Comparison of ENCODE assay signal across 8 cellular contexts in the genomic region with DNA sequence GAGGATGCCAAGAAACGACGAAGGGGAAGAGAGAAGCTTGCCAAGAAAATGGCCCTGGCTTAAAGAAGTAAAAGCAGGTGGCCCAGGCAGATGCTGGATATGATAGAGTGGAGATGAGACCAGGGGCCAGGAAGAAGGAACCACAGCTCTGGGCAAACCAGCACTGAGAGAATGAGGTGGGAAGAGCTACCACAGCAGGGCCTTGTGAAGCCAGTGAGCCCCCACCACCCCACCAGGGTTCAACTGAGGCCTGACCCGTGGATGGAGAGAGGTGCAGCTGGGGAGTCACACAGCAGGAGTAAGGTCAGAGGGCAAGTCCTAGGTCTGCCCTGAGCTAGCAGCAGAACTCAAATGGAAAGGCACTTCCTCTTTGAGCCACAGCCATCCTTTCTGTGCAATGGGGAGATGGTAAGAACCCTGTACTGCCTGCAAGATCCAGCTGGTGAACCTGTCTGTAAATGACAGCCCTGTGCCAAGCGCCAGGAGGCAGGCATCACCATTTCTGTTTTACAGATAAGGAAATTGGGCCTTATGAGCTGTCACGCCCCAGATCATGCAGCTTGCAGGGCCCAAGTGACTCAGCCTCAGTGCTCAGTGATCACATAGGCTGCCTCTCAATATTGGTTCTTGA. TPM values are rescaled to one million over a fixed set of nuclear protein-coding genes. Genes with fewer than 3 reads are reported as not detected.
DNase-seq lines count a peak whose midpoint lies in the region; ATAC-seq, FAIRE-seq and TF ChIP-seq lines count a peak whose summit lies in the region.

No MANE protein-coding gene starts in this region.

- in situ Hi-C loops in GM12878 (cut with MboI), result loop anchor here (5.0 kb wide), 1 partner anchor 34 kb away; no protein-coding TSS in a partner anchor

- no peaks in the 10 kb centered on the region for H3K27me3 Mint-ChIP-seq in T-helper 17 cell

- peak; percentile 57 for FAIRE-seq in GM12878 (lab: Jason Lieb, UNC)

- intact Hi-C loops in GM12878 (cut with micrococcal nuclease; ENCODE audit: unreplicated experiment), result no loop called here

- DNase-seq in GM06990 (ENCODE audit: extremely low read depth, insufficient read length) (peak; percentile 63), T-helper 17 cell (peak in 1 of 3 donors; percentile 48), GM12878 (ENCODE audit: low read depth, low spot score) (no peak), NCI-H82 treated with DMSO at 0.1 percent for 48 hours (lab: John Stamatoyannopoulos, UW; ENCODE audit: unreplicated experiment) (no peak)
- peak; percentile 51 to 64 for DNase-seq in stimulated activated CD4-positive, alpha-beta T cell treated with anti-CD3 and anti-CD28 coated beads, Interleukin-12 subunit alpha, Interleukin-12 subunit beta, amount 100 ng/mL, for 24 hours (ENCODE audit: low read depth in 2 of 2)

- H3K4me3 Mint-ChIP-seq in T-helper 17 cell, result peak overlapping the region; percentile 74

- H3K4me2 ChIP-seq in GM12878 (ENCODE audit: control insufficient read depth, insufficient read depth), result no peak overlapping the region

- no peaks in the 10 kb centered on the region for H3K27me3 ChIP-seq in GM06990 (replicated peaks; ENCODE audit: control insufficient read depth, insufficient read depth, low read length)
- no peaks in the 10 kb centered on the region for H3K27me3 ChIP-seq in GM12878 (replicated peaks in 1 of 2; ENCODE audit: control insufficient read depth in 2 of 2, insufficient read depth in 2 of 2, low read length in 1 of 2)

- no peaks in the 10 kb centered on the region for H4K20me1 ChIP-seq in GM12878 (ENCODE audit: control insufficient read depth, insufficient read depth)

- H3K36me3 Mint-ChIP-seq in T-helper 17 cell (ENCODE audit: low read depth), result peaks cover 7% of the 10 kb centered on the region

- peak overlapping the region; percentile 39; the same call in 1 of the 2 replicates for H3K9ac ChIP-seq in GM12878 (ENCODE audit: control insufficient read depth, insufficient read depth, low read length)

- H3K9me3 ChIP-seq in T-helper 17 cell (ENCODE audit: control insufficient read depth, low read length, poor library complexity, severe bottlenecking), result no peaks in the 10 kb centered on the region
- H3K9me3 ChIP-seq in GM12878 (replicated peaks; ENCODE audit: control insufficient read depth, insufficient read depth, low read length), result no peaks in the 10 kb centered on the region

- H2AFZ ChIP-seq in GM12878 (ENCODE audit: control insufficient read depth, low read depth, low read length), result peak overlapping the region; percentile 63

- no peak for TF ChIP-seq EP300 in GM12878 (IDR thresholded peaks at IDR 0.05; ENCODE audit: borderline replicate concordance in 1 of 2, control insufficient read depth in 1 of 2, low read depth in 2 of 2, low read length in 2 of 2)

- no peak for TF ChIP-seq POLR2A in GM12878 (IDR thresholded peaks at IDR 0.05; ENCODE audit: low read depth, low read length)

- no peak overlapping the region for H3K4me3 ChIP-seq in GM06990 (replicated peaks; ENCODE audit: low read depth, low read length)
- no peak overlapping the region for H3K4me3 ChIP-seq in GM12878

- peaks cover 75% of the 10 kb centered on the region for H3K4me1 ChIP-seq in GM12878 (ENCODE audit: control insufficient read depth, insufficient read depth, low read length)

- H3K79me2 ChIP-seq in GM12878 (ENCODE audit: control insufficient read depth, insufficient read depth, low read length), result no peaks in the 10 kb centered on the region

- peak overlapping the region; percentile 86 for H3K27ac ChIP-seq in GM12878 (ENCODE audit: control insufficient read depth, insufficient read depth)

- H3K27ac Mint-ChIP-seq in T-helper 17 cell, result peak overlapping the region; percentile 99

- RAD21 ChIA-PET in GM12878 (lab: Charles Lee; ENCODE audit: unreplicated experiment), result interaction anchor here (0.5 to 8.7 kb wide), 18 partner anchors 9 to 185 kb away, joined by 3 to 477 read pairs (median 4); a partner anchor contains a TSS

- WGBS in GM12878 (ENCODE audit: insufficient coverage, insufficient replicate concordance, low lambda C conversion rate, missing lambda C conversion rate), result 11% methylated on average over 5 of the region's 5 CpGs

- POLR2A ChIA-PET in GM12878 (lab: Charles Lee), result interaction anchor here (0.5 to 9.2 kb wide), 11 partner anchors 9 to 339 kb away, joined by 3 to 253 read pairs (median 7); a partner anchor contains a TSS

- ATAC-seq in T-helper 17 cell (no peak), GM12878 (peak; percentile 25), HG03571 (IDR thresholded peaks at IDR 0.05; ENCODE audit: unreplicated experiment) (no peak), GM19467 (IDR thresholded peaks at IDR 0.05; ENCODE audit: unreplicated experiment) (no peak), HG02763 (IDR thresholded peaks at IDR 0.05; ENCODE audit: unreplicated experiment) (no peak)

- H3K36me3 ChIP-seq in GM06990 (ENCODE audit: control insufficient read depth, insufficient read depth, low read length) (no peaks in the 10 kb centered on the region), GM12878 (ENCODE audit: control insufficient read depth in 2 of 2, insufficient read depth in 2 of 2, low read length in 1 of 2) (peaks cover 0 to 2% of the 10 kb centered on the region in 2 experiments; a peak in 1 of 4 replicates)

- TF ChIP-seq RAD21 in GM12878 (IDR thresholded peaks at IDR 0.05; ENCODE audit: insufficient read depth, low read depth, low read length), result no peak

- H3K4me1 Mint-ChIP-seq in T-helper 17 cell, result peaks cover 79% of the 10 kb centered on the region

- TF ChIP-seq CTCF in GM06990 (IDR thresholded peaks at IDR 0.05; ENCODE audit: insufficient read depth, low read length, poor library complexity, severe bottlenecking) (no peak), GM12878 (IDR thresholded peaks at IDR 0.05 in 2 of 3, conservative IDR thresholded peaks at IDR 0.05 in 1 of 3; ENCODE audit: control insufficient read depth in 2 of 3, extremely low read depth in 1 of 3, insufficient read depth in 1 of 3, low read depth in 3 of 3, low read length in 3 of 3) (no peak)

- BruUV-seq in GM12878 (replicated peaks; lab: Mats Ljungman, UMichigan), result no TSS peak

- CTCF ChIA-PET in GM12878 (lab: Yijun Ruan, JAX), result interaction anchor here (0.7 to 18.0 kb wide), 22 partner anchors 9 to 579 kb away, joined by 3 to 879 read pairs (median 6); a partner anchor contains a TSS

- SMC1A ChIA-PET in GM12878 (lab: Charles Lee; ENCODE audit: uncharacterized antibody, unreplicated experiment), result interaction anchor here (0.7 to 11.1 kb wide), 16 partner anchors 8 to 144 kb away, joined by 3 to 474 read pairs (median 5); a partner anchor contains a TSS

RNA-seq across cellular contexts. Expression of a gene that starts 8.5 kb away (rescaled TPM):
- 100 to 1,000 TPM; 361 to 435 TPM for total RNA-seq in T-helper 17 cell
- 9.0 and 9.9 TPM in 2 replicates for total RNA-seq in GM12878 (2013; cell fraction: nucleolus; rRNA removed)
- total RNA-seq in GM12878 (2014; rRNA removed), result 42.6 and 52.9 TPM in 2 replicates
- 45.9 and 46.9 TPM in 2 replicates for total RNA-seq in GM12878 (2014; rRNA removed; fragmentation: Illumina TruSeq; extraction: Trizol)
- total RNA-seq in GM12878 (2021), result 111 and 116 TPM in 2 replicates
- 29.9 TPM for polyA plus RNA-seq in GM12878 (2011; ENCODE audit: low read depth)
- 26.3 and 39.7 TPM in 2 replicates for polyA plus RNA-seq in GM12878 (2011; rRNA removed)
- polyA plus RNA-seq in GM12878 (2011; cell fraction: cytosol; rRNA removed), result 57.0 and 59.2 TPM in 2 replicates
- 25.2 and 28.2 TPM in 2 replicates for polyA plus RNA-seq in GM12878 (2011; cell fraction: nucleus; rRNA removed)
- polyA plus RNA-seq in GM12878 (2012), result 86.2 and 109 TPM in 2 replicates
- 95.2 and 135 TPM in 2 replicates for polyA plus RNA-seq in GM12878 (2014; fragmentation: Illumina TruSeq; extraction: Trizol)
- 100 to 1,000 TPM; 121 to 129 TPM for polyA plus RNA-seq in GM12878 (2014; fragmentation: Nextera tagmentation; extraction: Ambion mirVana)
- polyA plus RNA-seq in GM12878 (2014; rRNA removed), result 42.3 and 57.1 TPM in 2 replicates
- 100 to 1,000 TPM; 344 to 390 TPM for polyA plus RNA-seq in GM12878 (2016; fragmentation: Nextera tagmentation; extraction: Ambion mirVana)
- 52.7 and 67.7 TPM in 2 replicates for polyA minus RNA-seq in GM12878 (2011; rRNA and poly(A)+ RNA removed)
- polyA minus RNA-seq in GM12878 (2011; cell fraction: cytosol; rRNA and poly(A)+ RNA removed), result 38.8 and 41.6 TPM in 2 replicates
- polyA minus RNA-seq in GM12878 (2011; cell fraction: nucleus; rRNA and poly(A)+ RNA removed), result 19.5 and 27.3 TPM in 2 replicates

RNA-seq across cellular contexts. Expression of a gene that starts 18.0 kb away (rescaled TPM):
- total RNA-seq in T-helper 17 cell, result 10 to 100 TPM; 44.6 to 45.1 TPM
- 18.9 and 19.6 TPM in 2 replicates for total RNA-seq in GM12878 (2013; cell fraction: nucleolus; rRNA removed)
- 8.1 and 8.5 TPM in 2 replicates for total RNA-seq in GM12878 (2014; rRNA removed)
- 5.7 and 6.2 TPM in 2 replicates for total RNA-seq in GM12878 (2014; rRNA removed; fragmentation: Illumina TruSeq; extraction: Trizol)
- total RNA-seq in GM12878 (2021), result 16.8 and 19.3 TPM in 2 replicates
- 5.8 TPM for polyA plus RNA-seq in GM12878 (2011; ENCODE audit: low read depth)
- polyA plus RNA-seq in GM12878 (2011; rRNA removed), result 7.6 and 10.8 TPM in 2 replicates
- 13.3 and 16.3 TPM in 2 replicates for polyA plus RNA-seq in GM12878 (2011; cell fraction: cytosol; rRNA removed)
- polyA plus RNA-seq in GM12878 (2011; cell fraction: nucleus; rRNA removed), result 80.9 and 89.2 TPM in 2 replicates
- 10.6 and 12.1 TPM in 2 replicates for polyA plus RNA-seq in GM12878 (2012)
- polyA plus RNA-seq in GM12878 (2014; fragmentation: Illumina TruSeq; extraction: Trizol), result 3.5 and 8.1 TPM in 2 replicates
- polyA plus RNA-seq in GM12878 (2014; fragmentation: Nextera tagmentation; extraction: Ambion mirVana), result 1 to 10 TPM in 1 of 2 experiments, under 1 TPM in 1; 0.32 to 1.2 TPM
- polyA plus RNA-seq in GM12878 (2014; rRNA removed), result 24.3 and 26.5 TPM in 2 replicates
- 10 to 100 TPM; 27.7 to 34.4 TPM for polyA plus RNA-seq in GM12878 (2016; fragmentation: Nextera tagmentation; extraction: Ambion mirVana)
- 7.2 and 7.5 TPM in 2 replicates for polyA minus RNA-seq in GM12878 (2011; rRNA and poly(A)+ RNA removed)
- polyA minus RNA-seq in GM12878 (2011; cell fraction: cytosol; rRNA and poly(A)+ RNA removed), result 3.2 and 3.9 TPM in 2 replicates
- 11.2 and 14.9 TPM in 2 replicates for polyA minus RNA-seq in GM12878 (2011; cell fraction: nucleus; rRNA and poly(A)+ RNA removed)

RNA-seq across cellular contexts. Expression of a gene that starts 29.3 kb away (rescaled TPM):
- total RNA-seq in T-helper 17 cell, result 1,000 to 10,000 TPM; 1,152 to 1,411 TPM
- total RNA-seq in GM12878 (2013; cell fraction: nucleolus; rRNA removed), result 30.6 and 34.5 TPM in 2 replicates
- total RNA-seq in GM12878 (2014; rRNA removed), result 237 and 262 TPM in 2 replicates
- 637 and 673 TPM in 2 replicates for total RNA-seq in GM12878 (2014; rRNA removed; fragmentation: Illumina TruSeq; extraction: Trizol)
- total RNA-seq in GM12878 (2021), result 291 and 301 TPM in 2 replicates
- polyA plus RNA-seq in GM12878 (2011; ENCODE audit: low read depth), result 736 TPM
- 453 and 508 TPM in 2 replicates for polyA plus RNA-seq in GM12878 (2011; rRNA removed)
- 356 and 918 TPM in 2 replicates for polyA plus RNA-seq in GM12878 (2011; cell fraction: cytosol; rRNA removed)
- polyA plus RNA-seq in GM12878 (2011; cell fraction: nucleus; rRNA removed), result 146 and 442 TPM in 2 replicates
- polyA plus RNA-seq in GM12878 (2012), result 451 and 734 TPM in 2 replicates
- 882 and 1,118 TPM in 2 replicates for polyA plus RNA-seq in GM12878 (2014; fragmentation: Illumina TruSeq; extraction: Trizol)
- polyA plus RNA-seq in GM12878 (2014; fragmentation: Nextera tagmentation; extraction: Ambion mirVana), result 1,000 to 10,000 TPM; 2,664 to 2,736 TPM
- 488 and 610 TPM in 2 replicates for polyA plus RNA-seq in GM12878 (2014; rRNA removed)
- polyA plus RNA-seq in GM12878 (2016; fragmentation: Nextera tagmentation; extraction: Ambion mirVana), result 100 to 1,000 TPM; 382 to 390 TPM
- 113 and 183 TPM in 2 replicates for polyA minus RNA-seq in GM12878 (2011; rRNA and poly(A)+ RNA removed)
- polyA minus RNA-seq in GM12878 (2011; cell fraction: cytosol; rRNA and poly(A)+ RNA removed), result 30.9 and 34.6 TPM in 2 replicates
- polyA minus RNA-seq in GM12878 (2011; cell fraction: nucleus; rRNA and poly(A)+ RNA removed), result 33.2 and 36.3 TPM in 2 replicates

RNA-seq across cellular contexts. Expression of a gene that starts 54.4 kb away (rescaled TPM):
- 10 to 100 TPM; 12.5 to 14.3 TPM for total RNA-seq in T-helper 17 cell
- 36.6 and 44.3 TPM in 2 replicates for total RNA-seq in GM12878 (2013; cell fraction: nucleolus; rRNA removed)
- 22.1 and 22.2 TPM in 2 replicates for total RNA-seq in GM12878 (2014; rRNA removed)
- 22.2 and 22.8 TPM in 2 replicates for total RNA-seq in GM12878 (2014; rRNA removed; fragmentation: Illumina TruSeq; extraction: Trizol)
- 17.9 and 20.9 TPM in 2 replicates for total RNA-seq in GM12878 (2021)
- 5.5 TPM for polyA plus RNA-seq in GM12878 (2011; ENCODE audit: low read depth)
- 22.9 and 26.8 TPM in 2 replicates for polyA plus RNA-seq in GM12878 (2011; rRNA removed)
- polyA plus RNA-seq in GM12878 (2011; cell fraction: cytosol; rRNA removed), result 21.4 and 25.6 TPM in 2 replicates
- 60.9 and 63.0 TPM in 2 replicates for polyA plus RNA-seq in GM12878 (2011; cell fraction: nucleus; rRNA removed)
- 7.1 and 10.8 TPM in 2 replicates for polyA plus RNA-seq in GM12878 (2012)
- polyA plus RNA-seq in GM12878 (2014; fragmentation: Illumina TruSeq; extraction: Trizol), result 20.4 and 24.5 TPM in 2 replicates
- 1 to 10 TPM; 8.4 to 8.6 TPM for polyA plus RNA-seq in GM12878 (2014; fragmentation: Nextera tagmentation; extraction: Ambion mirVana)
- polyA plus RNA-seq in GM12878 (2014; rRNA removed), result 23.5 and 25.7 TPM in 2 replicates
- polyA plus RNA-seq in GM12878 (2016; fragmentation: Nextera tagmentation; extraction: Ambion mirVana), result 10 to 100 TPM; 17.5 to 19.6 TPM
- 26.6 and 31.3 TPM in 2 replicates for polyA minus RNA-seq in GM12878 (2011; rRNA and poly(A)+ RNA removed)
- polyA minus RNA-seq in GM12878 (2011; cell fraction: cytosol; rRNA and poly(A)+ RNA removed), result 6.5 and 6.7 TPM in 2 replicates
- 21.0 and 25.4 TPM in 2 replicates for polyA minus RNA-seq in GM12878 (2011; cell fraction: nucleus; rRNA and poly(A)+ RNA removed)

Comparison
In these comparisons a context has a peak if more than half of its experiments do, and no peak if none do; other contexts are left out.
1. DNase-seq: peak in GM06990 (single experiment) and stimulated activated CD4-positive, alpha-beta T cell treated with anti-CD3 and anti-CD28 coated beads, Interleukin-12 subunit alpha, Interleukin-12 subunit beta, amount 100 ng/mL, for 24 hours (2 of 2); none in GM12878 (single experiment) and NCI-H82 treated with DMSO at 0.1 percent for 48 hours (single experiment).